Comparison of ENCODE assay signal across 16 cellular contexts in genomic region chr1:27686223-27686990, GRCh38. TPM values are rescaled to one million over a fixed set of nuclear protein-coding genes. Genes with fewer than 3 reads are reported as not detected.
DNase-seq lines count a peak whose midpoint lies in the region; ATAC-seq, FAIRE-seq and TF ChIP-seq lines count a peak whose summit lies in the region.
"Had no signal": no experiment of that assay in that cellular context is flagged by ENCODE, and none has a peak within 500 bp of the region (broad histone marks: within the 10 kb centered on the region; RNA-seq: fewer than 3 reads in every experiment).

No MANE protein-coding gene starts in this region.

- TF ChIP-seq POLR2A in Peyer's patch (IDR thresholded peaks at IDR 0.05) (no peak), testis (IDR thresholded peaks at IDR 0.05) (no peak)

- H3K27me3 Mint-ChIP-seq in natural killer cell (ENCODE audit: low read depth in 2 of 2) = peaks cover 10 to 14% of the 10 kb centered on the region in 2 donors

- H3K27ac ChIP-seq in Peyer's patch (no peak overlapping the region), testis (no peak overlapping the region)
- H3K27ac ChIP-seq: tibial artery had no signal

- no peak overlapping the region for H3K4me3 Mint-ChIP-seq in natural killer cell
- H3K4me3 Mint-ChIP-seq: activated CD4-positive, alpha-beta memory T cell treated with anti-CD3 and anti-CD28 coated beads, Interleukin-2, amount 10 ng/mL, durations not matched to agents 7 days and 5 days; CD8-positive, alpha-beta memory T cell had no signal

- peaks cover 3 to 4% of the 10 kb centered on the region in 2 donors for H3K9me3 Mint-ChIP-seq in natural killer cell

- H3K4me3 ChIP-seq in Peyer's patch (no peak overlapping the region), testis (no peak overlapping the region)
- H3K4me3 ChIP-seq: tibial artery had no signal

- intact Hi-C loops in left colon (cut with DNase I, micrococcal nuclease) (no loop called here), testis (cut with DNase I; ENCODE audit: low total_unique reads) (no loop called here), natural killer cell (cut with micrococcal nuclease) (no loop called here)

- 79 to 88% methylated on average over 12 to 16 of the region's 21 CpGs for WGBS in testis, 2 donors

- H3K36me3 ChIP-seq in Peyer's patch = no peaks in the 10 kb centered on the region
- no peaks in the 10 kb centered on the region for H3K36me3 ChIP-seq in testis (ENCODE audit: low read depth, missing control alignments)
- H3K36me3 ChIP-seq: tibial artery had no signal

- peak; percentile 99 for ATAC-seq in left colon
- no peak for ATAC-seq in natural killer cell
- ATAC-seq: Panc1 had no signal

- peaks cover 7% of the 10 kb centered on the region for H3K36me3 Mint-ChIP-seq in natural killer cell

- H3K27me3 ChIP-seq in Peyer's patch = no peaks in the 10 kb centered on the region
- no peaks in the 10 kb centered on the region for H3K27me3 ChIP-seq in testis
- H3K27me3 ChIP-seq: tibial artery had no signal

- H3K4me1 ChIP-seq in Peyer's patch (no peaks in the 10 kb centered on the region), testis (peaks cover 3% of the 10 kb centered on the region)

- FAIRE-seq in frontal cortex (lab: Jason Lieb, UNC) = no peak
- FAIRE-seq: colon had no signal

- DNase-seq in COLO668 (lab: John Stamatoyannopoulos, UW; ENCODE audit: unreplicated experiment) (peak; percentile 87), NCI-H1417 treated with DMSO at 0.1 percent for 48 hours (lab: John Stamatoyannopoulos, UW) (peak; percentile 20), Peyer's patch (peak in 2 of 3 donors; percentile 81 to 86), left colon (peak; percentile 87 to 88), testis (no peak), frontal cortex (ENCODE audit: low spot score in 2 of 2) (no peak), superior temporal gyrus (ENCODE audit: extremely low spot score) (no peak), natural killer cell (no peak)
- DNase-seq: activated CD4-positive, alpha-beta memory T cell treated with anti-CD3 and anti-CD28 coated beads, Interleukin-2, amount 10 ng/mL, durations not matched to agents 7 days and 5 days; amygdala; CD8-positive, alpha-beta memory T cell; midbrain; NCI-H2081; tibial artery had no signal

- no peak for TF ChIP-seq CTCF in Peyer's patch (IDR thresholded peaks at IDR 0.05)
- TF ChIP-seq CTCF in testis (IDR thresholded peaks at IDR 0.05) = no peak
- TF ChIP-seq CTCF in natural killer cell (IDR thresholded peaks at IDR 0.05) = no peak

- H3K9me3 ChIP-seq in Peyer's patch (peaks cover 0 to 4% (median 1%) of the 10 kb centered on the region in 4 donors), testis (no peaks in the 10 kb centered on the region)

- H3K4me1 Mint-ChIP-seq in natural killer cell = no peaks in the 10 kb centered on the region

- H3K27ac Mint-ChIP-seq in natural killer cell = no peak overlapping the region
- H3K27ac Mint-ChIP-seq: activated CD4-positive, alpha-beta memory T cell treated with anti-CD3 and anti-CD28 coated beads, Interleukin-2, amount 10 ng/mL, durations not matched to agents 7 days and 5 days; CD8-positive, alpha-beta memory T cell had no signal

RNA-seq across cellular contexts. Expression of gene IFI6, which starts 14.4 kb away (rescaled TPM):
- total RNA-seq in Peyer's patch = 10 to 100 TPM; 17.8 to 28.5 (median 20.7) TPM
- total RNA-seq in left colon = 10 to 100 TPM; 15.7 to 19.6 TPM
- 100 to 1,000 TPM; 120 to 288 TPM for total RNA-seq in testis
- polyA plus RNA-seq in testis (ENCODE audit: insufficient read depth, low read depth, low replicate concordance) = 88.9 TPM
- total RNA-seq in frontal cortex = 45.2 TPM
- 10 to 100 TPM; 26.7 to 36.0 (median 34.8) TPM for total RNA-seq in natural killer cell

RNA-seq across cellular contexts. Expression of gene FAM76A, which starts 39.4 kb away (rescaled TPM):
- total RNA-seq in Peyer's patch = 10 to 100 TPM in 2 of 4 donors, 1 to 10 TPM in 2; 9.3 to 62.7 (median 12.8) TPM
- total RNA-seq in left colon = 10 to 100 TPM; 13.9 to 15.4 TPM
- 10 to 100 TPM; 22.6 to 23.0 TPM for total RNA-seq in testis
- 26.6 TPM for polyA plus RNA-seq in testis (ENCODE audit: insufficient read depth, low read depth, low replicate concordance)
- total RNA-seq in frontal cortex = 20.0 TPM
- total RNA-seq in natural killer cell = 10 to 100 TPM; 19.5 to 21.8 (median 19.6) TPM

RNA-seq across cellular contexts. Expression of gene FGR, which starts 51.4 kb away (rescaled TPM):
- total RNA-seq in Peyer's patch = 10 to 100 TPM in 1 of 4 donors, 1 to 10 TPM in 3; 1.1 to 38.8 (median 4.7) TPM
- 1 to 10 TPM; 1.6 to 2.2 TPM for total RNA-seq in left colon
- 10 to 100 TPM in 1 of 2 donors, 1 to 10 TPM in 1; 10.0 to 10.2 TPM for total RNA-seq in testis
- polyA plus RNA-seq in testis (ENCODE audit: insufficient read depth, low read depth, low replicate concordance) = 5.2 TPM
- 0.41 TPM for total RNA-seq in frontal cortex
- total RNA-seq in natural killer cell = 100 to 1,000 TPM; 353 to 452 (median 362) TPM
- total RNA-seq: activated CD4-positive, alpha-beta memory T cell treated with anti-CD3 and anti-CD28 coated beads, Interleukin-2, amount 10 ng/mL, durations not matched to agents 7 days and 5 days had no signal

Comparison
In these comparisons a context has a peak if more than half of its experiments do, and no peak if none do; other contexts are left out.
1. DNase-seq: peak in COLO668 (single experiment), NCI-H1417 treated with DMSO at 0.1 percent for 48 hours (single experiment), Peyer's patch (2 of 3) and left colon (2 of 2); none in testis (single experiment), frontal cortex (0 of 2), superior temporal gyrus (single experiment) and natural killer cell (single experiment).
2. RNA of gene FGR, which starts 51.4 kb away (total RNA-seq): 353 to 452 TPM in natural killer cell; 10.0 to 10.2 TPM in testis, 1.1 to 38.8 TPM in Peyer's patch, 1.6 to 2.2 TPM in left colon and 0.41 TPM in frontal cortex (single experiment); every median in the first group is over 4 times any median in the second.